Comparison of ENCODE assay signal across 18 cellular contexts in genomic region chr11:9180784-9181183, GRCh38.
DNase-seq lines count a peak whose midpoint lies in the region; ATAC-seq and TF ChIP-seq lines count a peak whose summit lies in the region.
"Had no signal": no experiment of that assay in that cellular context is flagged by ENCODE, and none has a peak within 500 bp of the region (broad histone marks: within the 10 kb centered on the region; RNA-seq: fewer than 3 reads in every experiment).

No MANE protein-coding gene starts in this region.

- WGBS in esophagus muscularis mucosa, result 40% methylated on average over 4 of the region's 4 CpGs
- WGBS in sigmoid colon, 2 donors, result 82 to 91% methylated on average over 4 of the region's 4 CpGs

- TF ChIP-seq POLR2A in esophagus muscularis mucosa (IDR thresholded peaks at IDR 0.05; ENCODE audit: low read depth) (no peak), sigmoid colon (IDR thresholded peaks at IDR 0.05) (no peak)

- H3K9me3 ChIP-seq in esophagus muscularis mucosa (no peaks in the 10 kb centered on the region), sigmoid colon (no peaks in the 10 kb centered on the region)
- H3K9me3 ChIP-seq: adrenal gland, colonic mucosa, mucosa of descending colon, pancreas, suprapubic skin had no signal

- H3K27me3 ChIP-seq in esophagus muscularis mucosa, result no peaks in the 10 kb centered on the region
- no peaks in the 10 kb centered on the region for H3K27me3 ChIP-seq in sigmoid colon
- H3K27me3 ChIP-seq: adrenal gland, colonic mucosa, pancreas, suprapubic skin had no signal

- DNase-seq in COLO829 (ENCODE audit: low spot score) (peak; percentile 17), SK-MEL-5 (ENCODE audit: low read depth, low spot score) (peak; percentile 62), esophagus muscularis mucosa (ENCODE audit: extremely low spot score) (no peak), neural crest cell (ENCODE audit: low read depth, low spot score) (no peak), HT-29 (ENCODE audit: low spot score) (no peak), sigmoid colon (no peak)
- DNase-seq in activated naive CD4-positive, alpha-beta T cell treated with anti-CD3 and anti-CD28 coated beads, Interleukin-2, amount 10 ng/mL, durations not matched to agents 7 days and 5 days, result no peak
- DNase-seq: activated CD4-positive, alpha-beta T cell treated with anti-CD3 and anti-CD28 coated beads for 48 hours; adrenal gland; colonic mucosa; mucosa of descending colon; NCI-H1048; NCI-H2171; pancreas; SHP77 treated with DMSO at 0.1 percent for 48 hours; T1000 had no signal

- H3K36me3 Mint-ChIP-seq in neural crest cell (ENCODE audit: low read depth), result peaks cover 30% of the 10 kb centered on the region
- peaks cover 49% of the 10 kb centered on the region for H3K36me3 Mint-ChIP-seq in activated naive CD4-positive, alpha-beta T cell treated with anti-CD3 and anti-CD28 coated beads, Interleukin-2, amount 10 ng/mL, durations not matched to agents 7 days and 5 days

- peak overlapping the region; percentile 77 for H3K27ac Mint-ChIP-seq in neural crest cell (ENCODE audit: unreplicated experiment)
- H3K27ac Mint-ChIP-seq in activated naive CD4-positive, alpha-beta T cell treated with anti-CD3 and anti-CD28 coated beads, Interleukin-2, amount 10 ng/mL, durations not matched to agents 7 days and 5 days, result no peak overlapping the region

- H3K27ac ChIP-seq in esophagus muscularis mucosa (replicated peaks in 1 of 4), result peak overlapping the region in 3 of 4 donors; percentile 5 to 37 (median 13)
- H3K27ac ChIP-seq in sigmoid colon, result peak overlapping the region in 2 of 4 donors; percentile 33 to 42
- H3K27ac ChIP-seq: colonic mucosa, pancreas, suprapubic skin had no signal

- TF ChIP-seq CTCF in esophagus muscularis mucosa (IDR thresholded peaks at IDR 0.05), result no peak
- no peak for TF ChIP-seq CTCF in neural crest cell (conservative IDR thresholded peaks at IDR 0.05)
- TF ChIP-seq CTCF in sigmoid colon (IDR thresholded peaks at IDR 0.05), result no peak

- H3K4me1 ChIP-seq in esophagus muscularis mucosa (peaks cover 10 to 14% (median 13%) of the 10 kb centered on the region in 4 donors), sigmoid colon (peaks cover 0 to 15% (median 11%) of the 10 kb centered on the region in 4 donors)
- H3K4me1 ChIP-seq: adrenal gland, colonic mucosa, pancreas, suprapubic skin had no signal

- CTCF ChIA-PET in activated naive CD4-positive, alpha-beta T cell treated with anti-CD3 and anti-CD28 coated beads, Interleukin-2, amount 10 ng/mL, durations not matched to agents 7 days and 5 days (lab: Charles Lee), result interaction anchor here (1.0 kb wide), 1 partner anchor 326 kb away, joined by 3 read pairs; no protein-coding TSS in a partner anchor

- no peak overlapping the region for H3K4me3 Mint-ChIP-seq in neural crest cell
- no peak overlapping the region for H3K4me3 Mint-ChIP-seq in activated naive CD4-positive, alpha-beta T cell treated with anti-CD3 and anti-CD28 coated beads, Interleukin-2, amount 10 ng/mL, durations not matched to agents 7 days and 5 days

- in situ Hi-C loops in SK-MEL-5 (cut with HindIII; ENCODE audit: low pct_unique_long_range_greater_than_20kb, low sequenced_read_pairs), result no loop called here

- no peaks in the 10 kb centered on the region for H3K4me1 Mint-ChIP-seq in neural crest cell
- H3K4me1 Mint-ChIP-seq in activated naive CD4-positive, alpha-beta T cell treated with anti-CD3 and anti-CD28 coated beads, Interleukin-2, amount 10 ng/mL, durations not matched to agents 7 days and 5 days, result no peaks in the 10 kb centered on the region

- TF ChIP-seq EP300 in esophagus muscularis mucosa (IDR thresholded peaks at IDR 0.05) (no peak), sigmoid colon (IDR thresholded peaks at IDR 0.05) (no peak)

- H3K9me3 Mint-ChIP-seq in neural crest cell, result no peaks in the 10 kb centered on the region
- H3K9me3 Mint-ChIP-seq in activated naive CD4-positive, alpha-beta T cell treated with anti-CD3 and anti-CD28 coated beads, Interleukin-2, amount 10 ng/mL, durations not matched to agents 7 days and 5 days, result no peaks in the 10 kb centered on the region

- peaks cover 13 to 63% (median 39%) of the 10 kb centered on the region in 4 donors for H3K36me3 ChIP-seq in esophagus muscularis mucosa
- peaks cover 0 to 47% (median 14%) of the 10 kb centered on the region in 4 donors for H3K36me3 ChIP-seq in sigmoid colon
- H3K36me3 ChIP-seq: colonic mucosa had no signal

- intact Hi-C loops in esophagus muscularis mucosa (cut with DNase I) (no loop called here), sigmoid colon (cut with DNase I) (no loop called here)

- H3K27me3 Mint-ChIP-seq in neural crest cell (ENCODE audit: low read depth), result no peaks in the 10 kb centered on the region
- H3K27me3 Mint-ChIP-seq in activated naive CD4-positive, alpha-beta T cell treated with anti-CD3 and anti-CD28 coated beads, Interleukin-2, amount 10 ng/mL, durations not matched to agents 7 days and 5 days, result no peaks in the 10 kb centered on the region

- ATAC-seq in HG02852 (IDR thresholded peaks at IDR 0.05; ENCODE audit: unreplicated experiment), result no peak
- ATAC-seq: mucosa of descending colon, pancreas had no signal

- H3K4me3 ChIP-seq in esophagus muscularis mucosa (no peak overlapping the region), sigmoid colon (no peak overlapping the region)
- H3K4me3 ChIP-seq: adrenal gland, colonic mucosa, mucosa of descending colon, pancreas, suprapubic skin had no signal

Comparison
In these comparisons a context has a peak if more than half of its experiments do, and no peak if none do; other contexts are left out.
1. DNase-seq: peak in COLO829 (single experiment) and SK-MEL-5 (single experiment); none in esophagus muscularis mucosa (single experiment), neural crest cell (single experiment), HT-29 (single experiment), activated naive CD4-positive, alpha-beta T cell treated with anti-CD3 and anti-CD28 coated beads, Interleukin-2, amount 10 ng/mL, durations not matched to agents 7 days and 5 days (single experiment) and sigmoid colon (single experiment).